Comparison of ENCODE assay signal across 8 cellular contexts in the genomic region with DNA sequence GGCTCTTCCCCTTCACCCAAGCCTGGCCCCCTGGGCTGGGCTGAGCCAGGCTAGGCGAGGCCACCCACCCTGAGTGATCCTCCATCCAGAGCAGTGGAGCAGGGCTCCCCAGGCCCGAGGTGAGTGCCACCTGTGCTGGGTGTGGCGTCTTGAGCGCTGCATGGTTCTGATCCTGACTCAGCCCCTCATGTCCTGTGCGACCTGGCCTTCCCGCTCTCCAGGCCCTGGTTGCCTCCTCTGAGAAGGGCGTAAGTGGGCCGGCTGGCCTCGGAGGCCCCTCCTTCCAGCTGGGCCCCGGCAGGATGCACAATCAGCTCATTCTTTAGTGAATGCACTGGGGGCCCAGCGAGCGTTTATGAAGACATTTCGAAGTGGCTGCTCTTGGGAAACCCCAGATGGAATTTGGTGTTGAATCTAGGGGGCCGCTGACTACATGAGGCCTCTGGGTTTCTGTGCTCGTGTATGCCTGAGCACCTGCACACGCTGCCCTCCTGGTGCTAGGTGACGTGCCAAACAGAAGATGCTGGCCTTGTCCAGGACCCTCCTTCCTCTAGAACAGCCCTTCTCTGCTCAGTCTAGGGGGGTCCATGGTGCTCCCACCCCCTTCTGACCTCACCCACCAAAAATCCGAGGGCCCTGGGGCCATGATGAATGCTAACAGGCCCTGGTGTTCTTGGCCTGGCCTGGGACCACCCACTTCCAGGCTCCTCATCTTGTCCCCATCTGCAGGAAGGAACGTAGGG. TPM values are rescaled to one million over a fixed set of nuclear protein-coding genes. Genes with fewer than 3 reads are reported as not detected.
DNase-seq lines count a peak whose midpoint lies in the region; ATAC-seq, FAIRE-seq and TF ChIP-seq lines count a peak whose summit lies in the region.

No MANE protein-coding gene starts in this region.

- H3K4me3 ChIP-seq in Panc1 (ENCODE audit: low read depth in 2 of 2, low read length in 2 of 2), result no peak overlapping the region

- H3K4me3 Mint-ChIP-seq in nephron progenitor cell, result no peak overlapping the region

- H3K27me3 Mint-ChIP-seq in nephron progenitor cell (ENCODE audit: low read depth, poor library complexity), result peaks cover 22% of the 10 kb centered on the region

- no peak for FAIRE-seq in GM12891 (lab: Jason Lieb, UNC)

- no peaks in the 10 kb centered on the region for H3K9me3 ChIP-seq in Panc1 (ENCODE audit: control insufficient read depth, insufficient read depth, low read depth, low read length)

- H3K4me1 Mint-ChIP-seq in nephron progenitor cell, result peaks cover 79% of the 10 kb centered on the region

- peak; percentile 21 for ATAC-seq in Panc1
- ATAC-seq in GM21515 (IDR thresholded peaks at IDR 0.05; ENCODE audit: unreplicated experiment), result no peak

- no peak for TF ChIP-seq POLR2A in GM12891 (IDR thresholded peaks at IDR 0.05; ENCODE audit: low read depth, low read length)

- TF ChIP-seq CTCF in Panc1 (IDR thresholded peaks at IDR 0.05) (peak; percentile 71), nephron progenitor cell (IDR thresholded peaks at IDR 0.05) (no peak)

- no peaks in the 10 kb centered on the region for H3K27me3 ChIP-seq in Panc1 (ENCODE audit: control insufficient read depth, insufficient read depth, low read length)

- no peaks in the 10 kb centered on the region for H3K9me3 Mint-ChIP-seq in nephron progenitor cell

- H3K36me3 ChIP-seq in Panc1 (ENCODE audit: control insufficient read depth, insufficient read depth, low read length), result no peaks in the 10 kb centered on the region

- no peak overlapping the region for H3K27ac ChIP-seq in Panc1 (ENCODE audit: low read length)

- DNase-seq in AG20443 (ENCODE audit: low spot score) (peak; percentile 69), Panc1 (ENCODE audit: low read depth, low spot score) (no peak), fibroblast of peridontal ligament (ENCODE audit: extremely low read depth) (peak; percentile 78), nephron progenitor cell (no peak), GM12891 (ENCODE audit: insufficient read length, low spot score) (no peak), NCI-H82 treated with DMSO at 0.1 percent for 48 hours (lab: John Stamatoyannopoulos, UW; ENCODE audit: unreplicated experiment) (no peak)
- DNase-seq in stimulated activated CD8-positive, alpha-beta memory T cell treated with anti-CD3 and anti-CD28 coated beads, Interleukin-4, amount 100 ng/mL, for 48 hours, result no peak

- intact Hi-C loops in Panc1 (cut with micrococcal nuclease; ENCODE audit: unreplicated experiment), result no loop called here

- peaks cover 29% of the 10 kb centered on the region for H3K4me1 ChIP-seq in Panc1 (ENCODE audit: control insufficient read depth, insufficient read depth, low read length)

- BruUV-seq in Panc1 (replicated peaks; lab: Mats Ljungman, UMichigan), result no TSS peak

- POLR2A ChIA-PET in Panc1 (lab: Charles Lee), result no interaction called here

- CTCF ChIA-PET in Panc1 (lab: Charles Lee), result interaction anchor here (0.9 to 2.1 kb wide), 4 partner anchors 63 to 71 kb away, joined by 3 to 13 read pairs (median 6); partner anchors contain the start of gene COL1A1

- peak overlapping the region; percentile 45 for H3K27ac Mint-ChIP-seq in nephron progenitor cell

- in situ Hi-C loops in Panc1 (cut with HindIII; ENCODE audit: low pct_unique_long_range_greater_than_20kb, low sequenced_read_pairs), result no loop called here

- no peaks in the 10 kb centered on the region for H3K36me3 Mint-ChIP-seq in nephron progenitor cell (ENCODE audit: low read depth)

TF ChIP-seq in GM12891, 5 proteins besides CTCF, POLR2A, EP300 and RAD21:
- TF ChIP-seq POLR2AphosphoS5 (IDR thresholded peaks at IDR 0.05; ENCODE audit: low read depth, low read length) (no peak), TAF1 (IDR thresholded peaks at IDR 0.05; ENCODE audit: low read depth, low read length) (no peak), PAX5 (IDR thresholded peaks at IDR 0.05; ENCODE audit: insufficient read depth, low read length, severe bottlenecking) (no peak), SPI1 (IDR thresholded peaks at IDR 0.05; ENCODE audit: low read depth, low read length) (no peak), POU2F2 (IDR thresholded peaks at IDR 0.05; ENCODE audit: low read depth, low read length) (no peak)

RNA-seq across cellular contexts. Expression of gene TMEM92, which starts 3.7 kb away (rescaled TPM):
- total RNA-seq in Panc1 (2021; ENCODE audit: unreplicated experiment), result 0.54 TPM
- 0.58 TPM for polyA plus RNA-seq in Panc1 (2012; ENCODE audit: insufficient read length)
- polyA plus RNA-seq in GM12891 (2012; ENCODE audit: low read depth, missing spikeins), result 0.14 TPM

Comparison
In these comparisons a context has a peak if more than half of its experiments do, and no peak if none do; other contexts are left out.
1. DNase-seq: peak in AG20443 (single experiment) and fibroblast of peridontal ligament (single experiment); none in Panc1 (single experiment), nephron progenitor cell (single experiment), GM12891 (single experiment), NCI-H82 treated with DMSO at 0.1 percent for 48 hours (single experiment) and stimulated activated CD8-positive, alpha-beta memory T cell treated with anti-CD3 and anti-CD28 coated beads, Interleukin-4, amount 100 ng/mL, for 48 hours (single experiment).